ENCODE assay signal across 1 cellular context in genomic region chr2:237348281-237348865, GRCh38.
A peak's percentile ranks its signal among the peaks of the same experiment; 100 is the strongest.
TF ChIP-seq lines count a peak whose summit lies in the region.

No MANE protein-coding gene starts in this region.

TF ChIP-seq in H1, 55 proteins besides CTCF, POLR2A, EP300 and RAD21:
- no peak for TF ChIP-seq TCF12 (IDR thresholded peaks at IDR 0.05; ENCODE audit: low read depth, low read length)
- TF ChIP-seq MAFK (IDR thresholded peaks at IDR 0.05; ENCODE audit: low read depth, low read length), result 0 out of 2 replicates have a peak, but pooled peaks have one; percentile 5
- TF ChIP-seq CTBP2 (IDR thresholded peaks at IDR 0.05; ENCODE audit: borderline replicate concordance, insufficient read depth, insufficient read length, low read length), result no peak
TF ChIP-seq in H1: peak in this region for 1.
